ENCODE assay signal across 1 cellular context in the genomic region with DNA sequence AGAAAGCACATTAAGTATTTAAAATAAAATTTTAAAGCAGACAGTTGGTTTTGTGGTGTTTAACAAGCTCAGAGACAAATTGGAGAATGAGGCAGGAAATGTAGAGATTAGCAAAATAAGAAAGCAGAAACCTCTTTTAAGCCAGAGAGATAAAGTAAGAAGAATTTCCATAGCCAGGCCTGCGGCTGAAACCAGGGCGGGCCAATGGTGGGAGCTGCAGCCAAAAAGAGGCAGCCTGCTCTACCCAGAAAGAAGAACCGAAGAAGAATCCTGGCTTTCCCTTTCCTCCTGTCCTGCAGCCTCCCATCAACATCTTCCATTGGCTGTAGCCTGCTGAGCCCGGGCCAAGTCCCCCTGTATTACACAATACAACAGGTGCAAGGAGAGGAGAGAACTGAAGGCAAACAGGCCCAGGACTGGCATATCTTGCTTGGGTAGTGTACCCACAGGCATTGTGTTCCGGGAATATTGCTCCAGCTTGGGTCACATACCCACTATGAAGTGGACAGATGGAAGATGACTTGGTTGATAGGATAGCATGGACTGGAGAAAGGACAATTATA.
TF ChIP-seq lines count a peak whose summit lies in the region.

No MANE protein-coding gene starts in this region.

TF ChIP-seq in GM23338, 12 proteins besides CTCF, POLR2A, EP300 and RAD21:
- TF ChIP-seq, protein P1, sequence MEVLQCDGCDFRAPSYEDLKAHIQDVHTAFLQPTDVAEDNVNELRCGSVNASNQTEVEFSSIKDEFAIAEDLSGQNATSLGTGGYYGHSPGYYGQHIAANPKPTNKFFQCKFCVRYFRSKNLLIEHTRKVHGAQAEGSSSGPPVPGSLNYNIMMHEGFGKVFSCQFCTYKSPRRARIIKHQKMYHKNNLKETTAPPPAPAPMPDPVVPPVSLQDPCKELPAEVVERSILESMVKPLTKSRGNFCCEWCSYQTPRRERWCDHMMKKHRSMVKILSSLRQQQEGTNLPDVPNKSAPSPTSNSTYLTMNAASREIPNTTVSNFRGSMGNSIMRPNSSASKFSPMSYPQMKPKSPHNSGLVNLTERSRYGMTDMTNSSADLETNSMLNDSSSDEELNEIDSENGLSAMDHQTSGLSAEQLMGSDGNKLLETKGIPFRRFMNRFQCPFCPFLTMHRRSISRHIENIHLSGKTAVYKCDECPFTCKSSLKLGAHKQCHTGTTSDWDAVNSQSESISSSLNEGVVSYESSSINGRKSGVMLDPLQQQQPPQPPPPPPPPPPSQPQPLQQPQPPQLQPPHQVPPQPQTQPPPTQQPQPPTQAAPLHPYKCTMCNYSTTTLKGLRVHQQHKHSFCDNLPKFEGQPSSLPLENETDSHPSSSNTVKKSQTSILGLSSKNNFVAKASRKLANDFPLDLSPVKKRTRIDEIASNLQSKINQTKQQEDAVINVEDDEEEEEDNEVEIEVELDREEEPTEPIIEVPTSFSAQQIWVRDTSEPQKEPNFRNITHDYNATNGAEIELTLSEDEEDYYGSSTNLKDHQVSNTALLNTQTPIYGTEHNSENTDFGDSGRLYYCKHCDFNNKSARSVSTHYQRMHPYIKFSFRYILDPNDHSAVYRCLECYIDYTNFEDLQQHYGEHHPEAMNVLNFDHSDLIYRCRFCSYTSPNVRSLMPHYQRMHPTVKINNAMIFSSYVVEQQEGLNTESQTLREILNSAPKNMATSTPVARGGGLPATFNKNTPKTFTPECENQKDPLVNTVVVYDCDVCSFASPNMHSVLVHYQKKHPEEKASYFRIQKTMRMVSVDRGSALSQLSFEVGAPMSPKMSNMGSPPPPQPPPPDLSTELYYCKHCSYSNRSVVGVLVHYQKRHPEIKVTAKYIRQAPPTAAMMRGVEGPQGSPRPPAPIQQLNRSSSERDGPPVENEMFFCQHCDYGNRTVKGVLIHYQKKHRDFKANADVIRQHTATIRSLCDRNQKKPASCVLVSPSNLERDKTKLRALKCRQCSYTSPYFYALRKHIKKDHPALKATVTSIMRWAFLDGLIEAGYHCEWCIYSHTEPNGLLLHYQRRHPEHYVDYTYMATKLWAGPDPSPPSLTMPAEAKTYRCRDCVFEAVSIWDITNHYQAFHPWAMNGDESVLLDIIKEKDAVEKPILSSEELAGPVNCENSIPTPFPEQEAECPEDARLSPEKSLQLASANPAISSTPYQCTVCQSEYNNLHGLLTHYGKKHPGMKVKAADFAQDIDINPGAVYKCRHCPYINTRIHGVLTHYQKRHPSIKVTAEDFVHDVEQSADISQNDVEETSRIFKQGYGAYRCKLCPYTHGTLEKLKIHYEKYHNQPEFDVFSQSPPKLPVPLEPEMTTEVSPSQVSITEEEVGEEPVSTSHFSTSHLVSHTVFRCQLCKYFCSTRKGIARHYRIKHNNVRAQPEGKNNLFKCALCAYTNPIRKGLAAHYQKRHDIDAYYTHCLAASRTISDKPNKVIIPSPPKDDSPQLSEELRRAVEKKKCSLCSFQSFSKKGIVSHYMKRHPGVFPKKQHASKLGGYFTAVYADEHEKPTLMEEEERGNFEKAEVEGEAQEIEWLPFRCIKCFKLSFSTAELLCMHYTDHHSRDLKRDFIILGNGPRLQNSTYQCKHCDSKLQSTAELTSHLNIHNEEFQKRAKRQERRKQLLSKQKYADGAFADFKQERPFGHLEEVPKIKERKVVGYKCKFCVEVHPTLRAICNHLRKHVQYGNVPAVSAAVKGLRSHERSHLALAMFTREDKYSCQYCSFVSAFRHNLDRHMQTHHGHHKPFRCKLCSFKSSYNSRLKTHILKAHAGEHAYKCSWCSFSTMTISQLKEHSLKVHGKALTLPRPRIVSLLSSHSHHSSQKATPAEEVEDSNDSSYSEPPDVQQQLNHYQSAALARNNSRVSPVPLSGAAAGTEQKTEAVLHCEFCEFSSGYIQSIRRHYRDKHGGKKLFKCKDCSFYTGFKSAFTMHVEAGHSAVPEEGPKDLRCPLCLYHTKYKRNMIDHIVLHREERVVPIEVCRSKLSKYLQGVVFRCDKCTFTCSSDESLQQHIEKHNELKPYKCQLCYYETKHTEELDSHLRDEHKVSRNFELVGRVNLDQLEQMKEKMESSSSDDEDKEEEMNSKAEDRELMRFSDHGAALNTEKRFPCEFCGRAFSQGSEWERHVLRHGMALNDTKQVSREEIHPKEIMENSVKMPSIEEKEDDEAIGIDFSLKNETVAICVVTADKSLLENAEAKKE (CRISPR knock-in tag; IDR thresholded peaks at IDR 0.05) = no peak
- TF ChIP-seq NANOG (IDR thresholded peaks at IDR 0.05; ENCODE audit: borderline replicate concordance) (no peak), ZNF331 (CRISPR knock-in tag; IDR thresholded peaks at IDR 0.05; ENCODE audit: low read depth) (no peak), JUNB (IDR thresholded peaks at IDR 0.05; ENCODE audit: unreplicated experiment) (no peak), ZNF114 (CRISPR knock-in tag; IDR thresholded peaks at IDR 0.05) (no peak), CREB1 (CRISPR knock-in tag; IDR thresholded peaks at IDR 0.05; ENCODE audit: low read depth) (no peak), POLR2AphosphoS5 (IDR thresholded peaks at IDR 0.05; ENCODE audit: low read depth) (no peak), EZH2 (IDR thresholded peaks at IDR 0.05; ENCODE audit: low read depth, unreplicated experiment) (no peak), STAT1 (IDR thresholded peaks at IDR 0.05; ENCODE audit: unreplicated experiment) (no peak)
- TF ChIP-seq, protein P2, sequence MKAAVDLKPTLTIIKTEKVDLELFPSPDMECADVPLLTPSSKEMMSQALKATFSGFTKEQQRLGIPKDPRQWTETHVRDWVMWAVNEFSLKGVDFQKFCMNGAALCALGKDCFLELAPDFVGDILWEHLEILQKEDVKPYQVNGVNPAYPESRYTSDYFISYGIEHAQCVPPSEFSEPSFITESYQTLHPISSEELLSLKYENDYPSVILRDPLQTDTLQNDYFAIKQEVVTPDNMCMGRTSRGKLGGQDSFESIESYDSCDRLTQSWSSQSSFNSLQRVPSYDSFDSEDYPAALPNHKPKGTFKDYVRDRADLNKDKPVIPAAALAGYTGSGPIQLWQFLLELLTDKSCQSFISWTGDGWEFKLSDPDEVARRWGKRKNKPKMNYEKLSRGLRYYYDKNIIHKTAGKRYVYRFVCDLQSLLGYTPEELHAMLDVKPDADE (IDR thresholded peaks at IDR 0.05) = no peak
- TF ChIP-seq, protein P3, sequence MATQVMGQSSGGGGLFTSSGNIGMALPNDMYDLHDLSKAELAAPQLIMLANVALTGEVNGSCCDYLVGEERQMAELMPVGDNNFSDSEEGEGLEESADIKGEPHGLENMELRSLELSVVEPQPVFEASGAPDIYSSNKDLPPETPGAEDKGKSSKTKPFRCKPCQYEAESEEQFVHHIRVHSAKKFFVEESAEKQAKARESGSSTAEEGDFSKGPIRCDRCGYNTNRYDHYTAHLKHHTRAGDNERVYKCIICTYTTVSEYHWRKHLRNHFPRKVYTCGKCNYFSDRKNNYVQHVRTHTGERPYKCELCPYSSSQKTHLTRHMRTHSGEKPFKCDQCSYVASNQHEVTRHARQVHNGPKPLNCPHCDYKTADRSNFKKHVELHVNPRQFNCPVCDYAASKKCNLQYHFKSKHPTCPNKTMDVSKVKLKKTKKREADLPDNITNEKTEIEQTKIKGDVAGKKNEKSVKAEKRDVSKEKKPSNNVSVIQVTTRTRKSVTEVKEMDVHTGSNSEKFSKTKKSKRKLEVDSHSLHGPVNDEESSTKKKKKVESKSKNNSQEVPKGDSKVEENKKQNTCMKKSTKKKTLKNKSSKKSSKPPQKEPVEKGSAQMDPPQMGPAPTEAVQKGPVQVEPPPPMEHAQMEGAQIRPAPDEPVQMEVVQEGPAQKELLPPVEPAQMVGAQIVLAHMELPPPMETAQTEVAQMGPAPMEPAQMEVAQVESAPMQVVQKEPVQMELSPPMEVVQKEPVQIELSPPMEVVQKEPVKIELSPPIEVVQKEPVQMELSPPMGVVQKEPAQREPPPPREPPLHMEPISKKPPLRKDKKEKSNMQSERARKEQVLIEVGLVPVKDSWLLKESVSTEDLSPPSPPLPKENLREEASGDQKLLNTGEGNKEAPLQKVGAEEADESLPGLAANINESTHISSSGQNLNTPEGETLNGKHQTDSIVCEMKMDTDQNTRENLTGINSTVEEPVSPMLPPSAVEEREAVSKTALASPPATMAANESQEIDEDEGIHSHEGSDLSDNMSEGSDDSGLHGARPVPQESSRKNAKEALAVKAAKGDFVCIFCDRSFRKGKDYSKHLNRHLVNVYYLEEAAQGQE (IDR thresholded peaks at IDR 0.05; ENCODE audit: unreplicated experiment) = no peak
